ENCODE assay signal across 8 cellular contexts in genomic region chr1:179706339-179706941, GRCh38. TPM values are rescaled to one million over a fixed set of nuclear protein-coding genes. Genes with fewer than 3 reads are reported as not detected.
DNase-seq lines count a peak whose midpoint lies in the region; ATAC-seq, FAIRE-seq and TF ChIP-seq lines count a peak whose summit lies in the region.

No MANE protein-coding gene starts in this region.

- DNase-seq in CD4-positive, CD25-positive, alpha-beta regulatory T cell = peak; percentile 22 to 65 (median 57)
- DNase-seq in HCEC 1CT = peak; percentile 50
- peak; percentile 78 to 92 for DNase-seq in NCI-H526 (lab: John Stamatoyannopoulos, UW)
- DNase-seq in activated CD4-positive, alpha-beta T cell treated with anti-CD3 and anti-CD28 coated beads, Interleukin-2, amount 50 U/mL, for 4 hours = peak; percentile 54 to 56
- DNase-seq in naive thymus-derived CD8-positive, alpha-beta T cell = peak; percentile 33 to 74 (median 56)
- peak; percentile 52 for DNase-seq in testis

- H3K36me3 Mint-ChIP-seq in CD4-positive, CD25-positive, alpha-beta regulatory T cell = no peaks in the 10 kb centered on the region
- H3K36me3 Mint-ChIP-seq in naive thymus-derived CD8-positive, alpha-beta T cell = no peaks in the 10 kb centered on the region

- peaks cover 0 to 8% (median 0%) of the 10 kb centered on the region in 7 donors for H3K9me3 Mint-ChIP-seq in CD4-positive, CD25-positive, alpha-beta regulatory T cell
- H3K9me3 Mint-ChIP-seq in naive thymus-derived CD8-positive, alpha-beta T cell = no peaks in the 10 kb centered on the region

- ATAC-seq in CD4-positive, CD25-positive, alpha-beta regulatory T cell (ENCODE audit: low read depth in 2 of 2) = peak in 1 of 2 donors; percentile 39
- no peak for ATAC-seq in naive thymus-derived CD8-positive, alpha-beta T cell
- ATAC-seq in GM21360 (IDR thresholded peaks at IDR 0.05; ENCODE audit: unreplicated experiment) = no peak

- peaks cover 0 to 6% (median 4%) of the 10 kb centered on the region in 4 donors for H3K4me1 Mint-ChIP-seq in CD4-positive, CD25-positive, alpha-beta regulatory T cell
- peaks cover 3 to 9% (median 7%) of the 10 kb centered on the region in 4 donors for H3K4me1 Mint-ChIP-seq in naive thymus-derived CD8-positive, alpha-beta T cell

- POLR2A ChIA-PET in naive thymus-derived CD8-positive, alpha-beta T cell (lab: Charles Lee) = interaction anchor here (0.6 to 1.5 kb wide), 2 partner anchors 108 to 371 kb away, joined by 7 to 8 read pairs; no protein-coding TSS in a partner anchor

- FAIRE-seq in endometrium (lab: Jason Lieb, UNC) = peak; percentile 54

- no peaks in the 10 kb centered on the region for H3K27me3 ChIP-seq in CD4-positive, CD25-positive, alpha-beta regulatory T cell (ENCODE audit: control insufficient read depth, insufficient read depth, low read length)
- H3K27me3 ChIP-seq in testis = no peaks in the 10 kb centered on the region

- H3K27ac ChIP-seq in CD4-positive, CD25-positive, alpha-beta regulatory T cell (ENCODE audit: insufficient read depth, low read length, poor library complexity, severe bottlenecking) = no peak overlapping the region
- H3K27ac ChIP-seq in testis = no peak overlapping the region

- H3K4me1 ChIP-seq in CD4-positive, CD25-positive, alpha-beta regulatory T cell (ENCODE audit: control insufficient read depth, insufficient read depth, low read length, poor library complexity, severe bottlenecking) = no peaks in the 10 kb centered on the region
- H3K4me1 ChIP-seq in testis = no peaks in the 10 kb centered on the region

- no peak overlapping the region for H3K4me3 Mint-ChIP-seq in CD4-positive, CD25-positive, alpha-beta regulatory T cell
- H3K4me3 Mint-ChIP-seq in naive thymus-derived CD8-positive, alpha-beta T cell = no peak overlapping the region

- no peak for TF ChIP-seq POLR2A in testis (IDR thresholded peaks at IDR 0.05)

- H3K27ac Mint-ChIP-seq in CD4-positive, CD25-positive, alpha-beta regulatory T cell = peak overlapping the region in 2 of 3 donors; percentile 11 to 18
- peak overlapping the region in 4 of 10 donors; percentile 25 to 84 (median 64) for H3K27ac Mint-ChIP-seq in naive thymus-derived CD8-positive, alpha-beta T cell

- WGBS in testis, 2 donors = 4 to 11% methylated on average over 3 of the region's 3 CpGs

- no peaks in the 10 kb centered on the region for H3K36me3 ChIP-seq in CD4-positive, CD25-positive, alpha-beta regulatory T cell (ENCODE audit: control insufficient read depth, insufficient read depth, low read length)
- no peaks in the 10 kb centered on the region for H3K36me3 ChIP-seq in testis (ENCODE audit: low read depth, missing control alignments)

- TF ChIP-seq CTCF in testis (IDR thresholded peaks at IDR 0.05) = peak; percentile 62 to 84 (median 64)

- no peak overlapping the region for H3K4me3 ChIP-seq in CD4-positive, CD25-positive, alpha-beta regulatory T cell (ENCODE audit: low read depth, low read length)
- no peak overlapping the region for H3K4me3 ChIP-seq in testis

- no peaks in the 10 kb centered on the region for H3K27me3 Mint-ChIP-seq in CD4-positive, CD25-positive, alpha-beta regulatory T cell
- H3K27me3 Mint-ChIP-seq in naive thymus-derived CD8-positive, alpha-beta T cell = peaks cover 0 to 4% (median 0%) of the 10 kb centered on the region in 5 donors

- no peaks in the 10 kb centered on the region for H3K9me3 ChIP-seq in CD4-positive, CD25-positive, alpha-beta regulatory T cell (ENCODE audit: control insufficient read depth in 2 of 2, low read length in 2 of 2)
- H3K9me3 ChIP-seq in testis = no peaks in the 10 kb centered on the region

- intact Hi-C loops in testis (cut with DNase I; ENCODE audit: low total_unique reads) = loop anchor here (5.0 kb wide), 1 partner anchor 111 kb away; no protein-coding TSS in a partner anchor

RNA-seq across cellular contexts. Expression of gene FAM163A, which starts 36.7 kb away (rescaled TPM):
- not detected for total RNA-seq in CD4-positive, CD25-positive, alpha-beta regulatory T cell
- polyA plus RNA-seq in CD4-positive, CD25-positive, alpha-beta regulatory T cell = under 1 TPM in 1 of 4 donors, not detected in 3; 0.13 TPM
- total RNA-seq in naive thymus-derived CD8-positive, alpha-beta T cell = not detected
- polyA plus RNA-seq in naive thymus-derived CD8-positive, alpha-beta T cell = not detected
- 1 to 10 TPM; 3.5 to 6.0 TPM for total RNA-seq in testis
- 6.6 TPM for polyA plus RNA-seq in testis (ENCODE audit: insufficient read depth, low read depth, low replicate concordance)
